Comparison of ENCODE assay signal across 7 cellular contexts in the genomic region with DNA sequence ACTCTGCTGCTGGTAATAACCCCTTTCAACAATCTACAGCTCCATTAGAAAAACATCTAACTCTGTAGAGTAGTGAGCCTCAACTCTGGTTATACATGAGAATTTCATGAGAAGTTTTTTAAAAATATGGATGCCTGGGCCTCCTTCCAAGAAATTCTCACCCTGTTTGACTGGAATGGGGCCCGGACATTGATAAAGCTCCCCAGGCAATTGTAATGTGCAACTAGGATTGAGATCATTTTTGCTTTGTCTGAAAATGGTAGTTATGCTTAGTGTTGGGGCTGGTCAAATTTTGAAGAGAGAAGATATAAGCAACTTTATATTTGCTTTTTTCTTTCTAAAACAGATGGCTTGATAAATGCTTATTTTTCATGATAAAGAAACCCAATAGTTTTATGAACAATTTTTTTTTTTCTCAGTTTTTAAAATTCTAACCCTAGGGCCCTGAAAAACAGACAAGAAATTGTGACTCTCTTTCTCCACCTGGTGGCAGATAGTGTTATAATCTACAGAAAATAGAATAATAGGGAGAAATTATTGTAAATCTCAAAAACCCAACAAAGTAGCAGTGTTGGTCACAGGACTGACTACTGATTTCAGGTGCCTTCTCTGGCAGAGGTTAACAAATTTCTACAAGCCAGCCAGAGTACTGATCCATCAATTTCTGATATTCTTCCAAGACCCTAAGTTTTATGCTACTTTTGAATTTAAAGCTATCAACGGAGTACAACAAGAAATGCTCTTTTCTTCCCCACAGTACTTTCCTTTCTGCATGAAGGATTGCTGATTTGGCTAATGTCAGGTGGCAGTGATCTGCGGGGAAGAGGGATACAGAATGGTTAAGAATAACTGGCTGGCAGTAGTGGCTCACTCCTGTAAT.
DNase-seq lines count a peak whose midpoint lies in the region; ATAC-seq, FAIRE-seq and TF ChIP-seq lines count a peak whose summit lies in the region.

No MANE protein-coding gene starts in this region.

- peak; percentile 82 for FAIRE-seq in endometrium (lab: Jason Lieb, UNC)

- H3K4me3 ChIP-seq in NB4 (ENCODE audit: low read depth, low read length) = no peak overlapping the region

- ATAC-seq in GM21737 (IDR thresholded peaks at IDR 0.05; ENCODE audit: unreplicated experiment) = no peak

- peak; percentile 32 for DNase-seq in NB4 (ENCODE audit: low read depth)
- DNase-seq in non-pigmented ciliary epithelial cell (ENCODE audit: low read depth) = peak; percentile 26
- DNase-seq in activated CD4-positive, alpha-beta T cell treated with anti-CD3 and anti-CD28 coated beads for 1 hour = no peak
- DNase-seq in GM20000 (ENCODE audit: low spot score) = no peak

- TF ChIP-seq CTCF in GM12872 (IDR thresholded peaks at IDR 0.05; ENCODE audit: insufficient read depth, low read depth, low read length) = peak; percentile 32; the same call in 2 of the 3 replicates
- TF ChIP-seq CTCF in NB4 (IDR thresholded peaks at IDR 0.05; ENCODE audit: low read depth, low read length) = peak; percentile 12
- no peak for TF ChIP-seq CTCF in GM20000 (IDR thresholded peaks at IDR 0.05; ENCODE audit: extremely low read depth, missing control alignments)

- TF ChIP-seq POLR2A in NB4 (IDR thresholded peaks at IDR 0.05; ENCODE audit: extremely low read depth, insufficient read length) = no peak

Comparison
In these comparisons a context has a peak if more than half of its experiments do, and no peak if none do; other contexts are left out.
1. DNase-seq: peak in NB4 (single experiment) and non-pigmented ciliary epithelial cell (single experiment); none in activated CD4-positive, alpha-beta T cell treated with anti-CD3 and anti-CD28 coated beads for 1 hour (single experiment) and GM20000 (single experiment).